In the genomic region with DNA sequence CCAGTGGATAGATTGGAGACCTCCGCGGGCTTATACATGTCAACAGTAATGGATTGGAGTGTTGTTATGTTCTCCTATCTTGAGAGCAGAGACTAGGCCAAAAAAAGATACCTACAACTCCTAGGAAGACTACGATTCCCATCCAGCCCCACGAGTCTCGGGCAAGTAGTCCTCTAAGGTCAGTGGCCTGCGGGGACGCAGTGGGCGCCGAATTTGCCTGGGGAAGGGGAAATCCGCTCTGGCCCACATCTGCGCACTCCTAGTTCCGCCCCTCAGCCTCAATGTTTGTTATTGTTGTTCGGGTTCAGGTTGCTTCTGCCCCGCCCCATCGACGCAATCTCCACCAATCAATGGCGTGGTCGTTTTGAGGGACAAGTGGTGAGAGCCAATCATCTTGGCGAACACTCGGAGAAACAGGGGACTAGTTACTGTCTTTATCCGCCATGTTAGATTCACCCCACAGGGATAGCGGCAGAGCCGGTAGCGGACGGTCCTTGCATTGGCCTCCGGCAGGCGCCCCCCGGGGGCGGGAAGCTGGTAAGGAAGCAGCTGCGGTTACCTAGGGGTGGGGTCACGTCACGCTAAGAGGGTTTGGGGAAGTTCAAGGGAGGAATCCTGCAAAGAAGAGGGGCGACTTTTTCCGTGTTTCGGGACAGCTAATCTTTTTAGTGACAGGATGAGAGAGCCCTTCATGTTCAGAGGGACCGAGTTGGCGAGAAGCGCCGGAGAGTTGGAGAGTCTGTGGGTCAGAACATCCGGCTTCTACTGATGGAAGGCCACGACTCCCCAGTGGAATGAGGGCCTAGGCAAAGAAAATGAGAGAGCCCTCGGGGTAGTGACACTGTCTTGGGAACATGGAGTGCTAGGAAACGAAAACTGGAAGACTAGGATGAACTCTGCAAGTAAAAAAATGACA, we compare ENCODE assay signal across 1 cellular context.
TF ChIP-seq lines count a peak whose summit lies in the region.

A gene with protein sequence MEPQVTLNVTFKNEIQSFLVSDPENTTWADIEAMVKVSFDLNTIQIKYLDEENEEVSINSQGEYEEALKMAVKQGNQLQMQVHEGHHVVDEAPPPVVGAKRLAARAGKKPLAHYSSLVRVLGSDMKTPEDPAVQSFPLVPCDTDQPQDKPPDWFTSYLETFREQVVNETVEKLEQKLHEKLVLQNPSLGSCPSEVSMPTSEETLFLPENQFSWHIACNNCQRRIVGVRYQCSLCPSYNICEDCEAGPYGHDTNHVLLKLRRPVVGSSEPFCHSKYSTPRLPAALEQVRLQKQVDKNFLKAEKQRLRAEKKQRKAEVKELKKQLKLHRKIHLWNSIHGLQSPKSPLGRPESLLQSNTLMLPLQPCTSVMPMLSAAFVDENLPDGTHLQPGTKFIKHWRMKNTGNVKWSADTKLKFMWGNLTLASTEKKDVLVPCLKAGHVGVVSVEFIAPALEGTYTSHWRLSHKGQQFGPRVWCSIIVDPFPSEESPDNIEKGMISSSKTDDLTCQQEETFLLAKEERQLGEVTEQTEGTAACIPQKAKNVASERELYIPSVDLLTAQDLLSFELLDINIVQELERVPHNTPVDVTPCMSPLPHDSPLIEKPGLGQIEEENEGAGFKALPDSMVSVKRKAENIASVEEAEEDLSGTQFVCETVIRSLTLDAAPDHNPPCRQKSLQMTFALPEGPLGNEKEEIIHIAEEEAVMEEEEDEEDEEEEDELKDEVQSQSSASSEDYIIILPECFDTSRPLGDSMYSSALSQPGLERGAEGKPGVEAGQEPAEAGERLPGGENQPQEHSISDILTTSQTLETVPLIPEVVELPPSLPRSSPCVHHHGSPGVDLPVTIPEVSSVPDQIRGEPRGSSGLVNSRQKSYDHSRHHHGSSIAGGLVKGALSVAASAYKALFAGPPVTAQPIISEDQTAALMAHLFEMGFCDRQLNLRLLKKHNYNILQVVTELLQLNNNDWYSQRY (plus strand): TSS at position 449 of the 916 bp plus-strand sequence. CDS start 4,586 bp downstream, outside the sequence.

TF ChIP-seq in K562, 482 proteins besides CTCF, POLR2A, EP300 and RAD21 (continued from another document):
- TF ChIP-seq HMBOX1 (IDR thresholded peaks at IDR 0.05) (peak; percentile 98), ESRRA (IDR thresholded peaks at IDR 0.05; ENCODE audit: borderline replicate concordance, low read depth) (peak; percentile 92; the same call in 1 of the 2 replicates), E2F6 (IDR thresholded peaks at IDR 0.05; ENCODE audit: borderline replicate concordance in 1 of 2, extremely low read depth in 1 of 2, insufficient read depth in 1 of 2, insufficient read length in 1 of 2, low read depth in 1 of 2, low read length in 1 of 2, poor library complexity in 1 of 2, severe bottlenecking in 1 of 2) (peak in 1 of 2 experiments; percentile 75), KAT7 (CRISPR knock-in tag; IDR thresholded peaks at IDR 0.05; ENCODE audit: borderline replicate concordance) (peak; percentile 87; the same call in 1 of the 2 replicates), KDM5B (IDR thresholded peaks at IDR 0.05; ENCODE audit: insufficient replicate concordance, low read depth, low read length) (peak; percentile 63), THRB (CRISPR knock-in tag; conservative IDR thresholded peaks at IDR 0.05) (0 out of 2 replicates have a peak, but pooled peaks have one; percentile 44), SREBF1 (IDR thresholded peaks at IDR 0.05; ENCODE audit: borderline replicate concordance, low read depth, low read length) (0 out of 2 replicates have a peak, but pooled peaks have one; percentile 37), LCOR (CRISPR knock-in tag; IDR thresholded peaks at IDR 0.05) (0 out of 2 replicates have a peak, but pooled peaks have one; percentile 72), XRCC5 (IDR thresholded peaks at IDR 0.05; ENCODE audit: low read depth, low read length) (no peak), ZNF511 (CRISPR knock-in tag; IDR thresholded peaks at IDR 0.05) (no peak), BHLHE40 (IDR thresholded peaks at IDR 0.05; ENCODE audit: low read length) (peak; percentile 54), BRD9 (IDR thresholded peaks at IDR 0.05; ENCODE audit: low read depth, partially characterized antibody) (peak; percentile 40), NFATC3 (IDR thresholded peaks at IDR 0.05) (0 out of 2 replicates have a peak, but pooled peaks have one; percentile 13), CBX3 (IDR thresholded peaks at IDR 0.05; ENCODE audit: borderline replicate concordance in 1 of 2, low read length in 2 of 2) (peak in 1 of 2 experiments; percentile 58; a peak in 1 of 3 replicates), SOX6 (IDR thresholded peaks at IDR 0.05) (0 out of 2 replicates have a peak, but pooled peaks have one; percentile 37), E2F3 (CRISPR knock-in tag; IDR thresholded peaks at IDR 0.05) (no peak), POLR2G (IDR thresholded peaks at IDR 0.05; ENCODE audit: low read depth, low read length) (peak; percentile 85), HNRNPH1 (optimal IDR thresholded peaks at IDR 0.05; ENCODE audit: low read depth, low read length) (no peak), ZNF445 (CRISPR knock-in tag; IDR thresholded peaks at IDR 0.05; ENCODE audit: low read depth) (no peak)
- TF ChIP-seq, protein P1, sequence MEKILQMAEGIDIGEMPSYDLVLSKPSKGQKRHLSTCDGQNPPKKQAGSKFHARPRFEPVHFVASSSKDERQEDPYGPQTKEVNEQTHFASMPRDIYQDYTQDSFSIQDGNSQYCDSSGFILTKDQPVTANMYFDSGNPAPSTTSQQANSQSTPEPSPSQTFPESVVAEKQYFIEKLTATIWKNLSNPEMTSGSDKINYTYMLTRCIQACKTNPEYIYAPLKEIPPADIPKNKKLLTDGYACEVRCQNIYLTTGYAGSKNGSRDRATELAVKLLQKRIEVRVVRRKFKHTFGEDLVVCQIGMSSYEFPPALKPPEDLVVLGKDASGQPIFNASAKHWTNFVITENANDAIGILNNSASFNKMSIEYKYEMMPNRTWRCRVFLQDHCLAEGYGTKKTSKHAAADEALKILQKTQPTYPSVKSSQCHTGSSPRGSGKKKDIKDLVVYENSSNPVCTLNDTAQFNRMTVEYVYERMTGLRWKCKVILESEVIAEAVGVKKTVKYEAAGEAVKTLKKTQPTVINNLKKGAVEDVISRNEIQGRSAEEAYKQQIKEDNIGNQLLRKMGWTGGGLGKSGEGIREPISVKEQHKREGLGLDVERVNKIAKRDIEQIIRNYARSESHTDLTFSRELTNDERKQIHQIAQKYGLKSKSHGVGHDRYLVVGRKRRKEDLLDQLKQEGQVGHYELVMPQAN (IDR thresholded peaks at IDR 0.05; ENCODE audit: borderline replicate concordance), result peak; percentile 13; the same call in 1 of the 2 replicates
